ENCODE assay signal across 22 cellular contexts in genomic region chr9:109471994-109472393, GRCh38.
DNase-seq lines count a peak whose midpoint lies in the region; ATAC-seq, FAIRE-seq and TF ChIP-seq lines count a peak whose summit lies in the region.
"Had no signal": no experiment of that assay in that cellular context is flagged by ENCODE, and none has a peak within 500 bp of the region (broad histone marks: within the 10 kb centered on the region; RNA-seq: fewer than 3 reads in every experiment).

No MANE protein-coding gene starts in this region.

- H3K4me3 ChIP-seq in adipocyte (ENCODE audit: low read length) (no peak overlapping the region), fibroblast of pulmonary artery (replicated peaks; ENCODE audit: low read depth, low read length) (no peak overlapping the region)
- H3K4me3 ChIP-seq: heart left ventricle, SJSA1, spleen had no signal

- FAIRE-seq in H54 (lab: Jason Lieb, UNC), result peak; percentile 57
- FAIRE-seq: urothelium cell line had no signal

- no peak for TF ChIP-seq CTCF in fibroblast of pulmonary artery (IDR thresholded peaks at IDR 0.05; ENCODE audit: low read length, missing control alignments)

- no peaks in the 10 kb centered on the region for H3K9me3 ChIP-seq in adipocyte (ENCODE audit: control insufficient read depth, low read length)
- H3K9me3 ChIP-seq: heart left ventricle, SJSA1, spleen had no signal

- no peak for TF ChIP-seq POLR2A in H54 (IDR thresholded peaks at IDR 0.05; ENCODE audit: low read depth, low read length)

- H3K4me1 ChIP-seq in adipocyte (ENCODE audit: control insufficient read depth, insufficient read depth, low read length), result peaks cover 22% of the 10 kb centered on the region
- H3K4me1 ChIP-seq: spleen had no signal

- DNase-seq in DMS 273 (lab: John Stamatoyannopoulos, UW; ENCODE audit: unreplicated experiment) (peak; percentile 40), DMS 273 treated with DMSO at 0.1 percent for 48 hours (lab: John Stamatoyannopoulos, UW) (no peak), H54 (ENCODE audit: insufficient read length, low spot score) (no peak), adipocyte (ENCODE audit: low read depth) (peak; percentile 3), fibroblast of pulmonary artery (ENCODE audit: low read depth) (peak; percentile 16)
- DNase-seq in stimulated activated CD4-positive, alpha-beta T cell treated with anti-CD3 and anti-CD28 coated beads, Interleukin-15, amount 100 ng/mL, for 24 hours, result no peak
- DNase-seq: activated B cell treated with CpG ODN at 0.5 μM for 24 hours; activated CD8-positive, alpha-beta T cell treated with anti-CD3 and anti-CD28 coated beads for 36 hours; activated naive CD4-positive, alpha-beta T cell treated with Interleukin-2 at 50 U/mL for 16 hours; activated T-cell treated with anti-CD3 and anti-CD28 coated beads, Interleukin-2, amount 50 U/mL, for 1 hour; anterior cingulate cortex; cerebellar nuclear complex; DND-41; HCEC 1CT; heart left ventricle; Kasumi-1; PC-3; spleen had no signal

- H3K27me3 ChIP-seq in adipocyte (replicated peaks; ENCODE audit: control insufficient read depth, insufficient read depth, low read length), result no peaks in the 10 kb centered on the region
- H3K27me3 ChIP-seq: SJSA1 had no signal

- no peak overlapping the region for H3K9ac ChIP-seq in adipocyte (ENCODE audit: low read length)

- no peaks in the 10 kb centered on the region for H3K36me3 ChIP-seq in adipocyte (ENCODE audit: control insufficient read depth, insufficient read depth, low read length, severe bottlenecking)
- H3K36me3 ChIP-seq: heart left ventricle, SJSA1, spleen had no signal

- ATAC-seq in HG02970 (IDR thresholded peaks at IDR 0.05; ENCODE audit: low FRiP score, unreplicated experiment) (no peak), GM18867 (IDR thresholded peaks at IDR 0.05; ENCODE audit: unreplicated experiment) (no peak)
- ATAC-seq: activated CD8-positive, alpha-beta T cell treated with anti-CD3 and anti-CD28 coated beads for 36 hours; PC-3 had no signal

Comparison
In these comparisons a context has a peak if more than half of its experiments do, and no peak if none do; other contexts are left out.
1. DNase-seq: peak in DMS 273 (single experiment), adipocyte (single experiment) and fibroblast of pulmonary artery (single experiment); none in DMS 273 treated with DMSO at 0.1 percent for 48 hours (single experiment), H54 (single experiment) and stimulated activated CD4-positive, alpha-beta T cell treated with anti-CD3 and anti-CD28 coated beads, Interleukin-15, amount 100 ng/mL, for 24 hours (single experiment).